8 cellular contexts compared by ENCODE assay signal in the genomic region with DNA sequence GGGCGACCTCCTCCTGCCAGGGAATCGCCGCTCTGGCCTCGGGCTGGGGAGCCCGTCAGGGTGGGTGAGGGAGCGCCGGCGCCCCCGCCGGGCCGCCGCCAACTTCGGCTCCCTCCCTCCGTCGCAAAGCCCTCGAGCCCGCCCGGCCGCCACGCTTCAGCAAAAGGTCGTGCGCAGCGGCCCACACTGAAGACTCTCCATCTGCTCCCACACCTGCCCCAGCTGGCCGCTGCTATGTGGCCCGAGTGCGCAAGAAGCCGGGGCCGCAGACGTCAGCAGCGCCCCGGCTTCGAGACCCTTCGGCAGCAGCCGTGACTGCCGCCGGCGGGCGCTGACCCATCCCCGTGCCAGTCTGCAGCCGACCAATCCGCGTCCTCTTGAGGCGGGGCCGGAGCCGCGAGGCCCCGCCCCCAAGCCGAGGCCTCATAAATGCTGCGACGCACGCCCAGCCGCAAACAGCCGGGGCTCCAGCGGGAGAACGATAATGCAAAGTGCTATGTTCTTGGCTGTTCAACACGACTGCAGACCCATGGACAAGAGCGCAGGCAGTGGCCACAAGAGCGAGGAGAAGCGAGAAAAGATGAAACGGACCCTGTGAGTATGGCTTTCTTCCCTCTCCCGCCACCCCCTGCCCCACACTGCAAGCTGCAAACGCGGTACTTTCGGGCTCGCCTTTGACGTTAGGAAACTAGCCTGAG. TPM values are rescaled to one million over a fixed set of nuclear protein-coding genes. Genes with fewer than 3 reads are reported as not detected.
DNase-seq lines count a peak whose midpoint lies in the region; ATAC-seq and TF ChIP-seq lines count a peak whose summit lies in the region.

A gene with protein sequence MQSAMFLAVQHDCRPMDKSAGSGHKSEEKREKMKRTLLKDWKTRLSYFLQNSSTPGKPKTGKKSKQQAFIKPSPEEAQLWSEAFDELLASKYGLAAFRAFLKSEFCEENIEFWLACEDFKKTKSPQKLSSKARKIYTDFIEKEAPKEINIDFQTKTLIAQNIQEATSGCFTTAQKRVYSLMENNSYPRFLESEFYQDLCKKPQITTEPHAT (plus strand): TSS at position 452 of the 698 bp plus-strand sequence. CDS start 33 bp downstream, at position 485.

- peak within 1 kb of the TSS; percentile 62 to 82 (median 68) for H3K4me3 ChIP-seq in Peyer's patch
- peak within 1 kb of the TSS; percentile 91 for H3K4me3 ChIP-seq in naive thymus-derived CD4-positive, alpha-beta T cell (ENCODE audit: low read length)

- intact Hi-C loops in naive thymus-derived CD4-positive, alpha-beta T cell (cut with micrococcal nuclease) = loop anchor here (1.0 to 10.0 kb wide), 18 partner anchors 201 to 1489 kb away; partner anchors contain the start of genes GLRX2 (in 2 of the 2), RO60 (in 2 of the 2), UCHL5 (in 2 of the 2) and CDC73 (in 1 of the 2)

- TF ChIP-seq POLR2A in Peyer's patch (IDR thresholded peaks at IDR 0.05) = peak; percentile 100

- H3K36me3 Mint-ChIP-seq in naive thymus-derived CD4-positive, alpha-beta T cell = no peaks in the 10 kb centered on the region
- H3K36me3 Mint-ChIP-seq in stimulated activated memory B cell treated with anti-CD40 and anti-IgM and Interleukin-4, amounts not matched to agents 10 μg/mL and 1 μg/mL and 100 μg/mL, for 72 hours = peaks cover 18% of the 10 kb centered on the region

- POLR2A ChIA-PET in naive thymus-derived CD4-positive, alpha-beta T cell (lab: Charles Lee) = interaction anchor here (1.2 to 3.3 kb wide), 6 partner anchors 11 to 314 kb away, joined by 3 to 14 read pairs (median 10); partner anchors contain the start of genes CDC73, RO60 and UCHL5

- peaks cover 17 to 33% (median 26%) of the 10 kb centered on the region in 7 donors for H3K4me1 Mint-ChIP-seq in naive thymus-derived CD4-positive, alpha-beta T cell
- peaks cover 32% of the 10 kb centered on the region for H3K4me1 Mint-ChIP-seq in stimulated activated memory B cell treated with anti-CD40 and anti-IgM and Interleukin-4, amounts not matched to agents 10 μg/mL and 1 μg/mL and 100 μg/mL, for 72 hours

- peaks cover 0 to 25% (median 0%) of the 10 kb centered on the region in 3 donors for H3K36me3 ChIP-seq in Peyer's patch
- H3K36me3 ChIP-seq in naive thymus-derived CD4-positive, alpha-beta T cell (ENCODE audit: control insufficient read depth in 2 of 3, insufficient read depth in 3 of 3, low read length in 3 of 3) = no peaks in the 10 kb centered on the region

- in situ Hi-C loops in KBM-7 (cut with MboI; ENCODE audit: low pct_unique_long_range_greater_than_20kb, low sequenced_read_pairs) = no loop called here

- CTCF ChIA-PET in naive thymus-derived CD4-positive, alpha-beta T cell (lab: Charles Lee) = interaction anchor here (0.5 to 3.7 kb wide), 4 partner anchors 211 to 989 kb away, joined by 3 to 21 read pairs (median 4); partner anchors contain the start of gene CDC73

- TF ChIP-seq CTCF in Peyer's patch (IDR thresholded peaks at IDR 0.05) = peak in 2 of 6 experiments; percentile 5 to 30

- DNase-seq in DMS79 (lab: John Stamatoyannopoulos, UW) (peak; percentile 61), KBM-7 (peak; percentile 95), Peyer's patch (peak; percentile 92 to 97 (median 95)), activated T-helper 1 cell treated with Interleukin-2 at 50 U/mL for 16 hours (ENCODE audit: low read depth) (peak; percentile 83), fibroblast of gingiva (ENCODE audit: low read depth) (peak; percentile 92)
- peak; percentile 79 to 88 (median 85) for DNase-seq in naive thymus-derived CD4-positive, alpha-beta T cell

- peaks cover 0 to 16% (median 0%) of the 10 kb centered on the region in 5 donors for H3K27me3 Mint-ChIP-seq in naive thymus-derived CD4-positive, alpha-beta T cell
- H3K27me3 Mint-ChIP-seq in stimulated activated memory B cell treated with anti-CD40 and anti-IgM and Interleukin-4, amounts not matched to agents 10 μg/mL and 1 μg/mL and 100 μg/mL, for 72 hours = no peaks in the 10 kb centered on the region

- H3K9me3 ChIP-seq in Peyer's patch = no peaks in the 10 kb centered on the region
- no peaks in the 10 kb centered on the region for H3K9me3 ChIP-seq in naive thymus-derived CD4-positive, alpha-beta T cell (ENCODE audit: control insufficient read depth in 2 of 3, low read length in 3 of 3)

- peak within 1 kb of the TSS; percentile 92 to 99 (median 98) for H3K4me3 Mint-ChIP-seq in naive thymus-derived CD4-positive, alpha-beta T cell
- H3K4me3 Mint-ChIP-seq in stimulated activated memory B cell treated with anti-CD40 and anti-IgM and Interleukin-4, amounts not matched to agents 10 μg/mL and 1 μg/mL and 100 μg/mL, for 72 hours = peak within 1 kb of the TSS; percentile 93

- H3K27ac Mint-ChIP-seq in naive thymus-derived CD4-positive, alpha-beta T cell = peak within 1 kb of the TSS; percentile 91 to 98 (median 96)
- H3K27ac Mint-ChIP-seq in stimulated activated memory B cell treated with anti-CD40 and anti-IgM and Interleukin-4, amounts not matched to agents 10 μg/mL and 1 μg/mL and 100 μg/mL, for 72 hours = peak within 1 kb of the TSS; percentile 94

- H3K9me3 Mint-ChIP-seq in naive thymus-derived CD4-positive, alpha-beta T cell = peaks cover 0 to 5% (median 0%) of the 10 kb centered on the region in 11 donors
- H3K9me3 Mint-ChIP-seq in stimulated activated memory B cell treated with anti-CD40 and anti-IgM and Interleukin-4, amounts not matched to agents 10 μg/mL and 1 μg/mL and 100 μg/mL, for 72 hours = no peaks in the 10 kb centered on the region

- H3K27me3 ChIP-seq in Peyer's patch = no peaks in the 10 kb centered on the region
- no peaks in the 10 kb centered on the region for H3K27me3 ChIP-seq in naive thymus-derived CD4-positive, alpha-beta T cell (ENCODE audit: control insufficient read depth in 2 of 2, insufficient read depth in 2 of 2, low read length in 2 of 2)

- peak; percentile 90 for ATAC-seq in GM21723 (IDR thresholded peaks at IDR 0.05; ENCODE audit: unreplicated experiment)
- peak; percentile 94 for ATAC-seq in naive thymus-derived CD4-positive, alpha-beta T cell
- peak; percentile 96 for ATAC-seq in stimulated activated memory B cell treated with anti-CD40 and anti-IgM and Interleukin-4, amounts not matched to agents 10 μg/mL and 1 μg/mL and 100 μg/mL, for 72 hours

- H3K4me1 ChIP-seq in Peyer's patch = peaks cover 0 to 14% (median 8%) of the 10 kb centered on the region in 4 donors
- H3K4me1 ChIP-seq in naive thymus-derived CD4-positive, alpha-beta T cell (ENCODE audit: control insufficient read depth in 2 of 2, insufficient read depth in 2 of 2, low read length in 2 of 2) = peaks cover 0 to 27% of the 10 kb centered on the region in 2 donors

- H3K27ac ChIP-seq in Peyer's patch = peak within 1 kb of the TSS; percentile 91 to 94 (median 93)
- H3K27ac ChIP-seq in naive thymus-derived CD4-positive, alpha-beta T cell (ENCODE audit: low read depth, low read length) = peak within 1 kb of the TSS; percentile 76

RNA-seq across cellular contexts. Expression of the gene that starts here (rescaled TPM):
- total RNA-seq in Peyer's patch = 10 to 100 TPM; 78.0 to 98.2 (median 91.4) TPM
- 100 to 1,000 TPM in 1 of 5 experiments, 10 to 100 TPM in 2, 1 to 10 TPM in 2; 3.5 to 317 (median 12.2) TPM for total RNA-seq in naive thymus-derived CD4-positive, alpha-beta T cell
- 10 to 100 TPM; 14.3 to 14.4 TPM for polyA plus RNA-seq in naive thymus-derived CD4-positive, alpha-beta T cell

Comparison
In these comparisons a context has a peak if more than half of its experiments do, and no peak if none do; other contexts are left out.
1. Peak in every context shown above with its lines: DNase-seq, ATAC-seq, H3K4me3 ChIP-seq and H3K27ac ChIP-seq.